ENCODE assay signal across 1 cellular context in the genomic region with DNA sequence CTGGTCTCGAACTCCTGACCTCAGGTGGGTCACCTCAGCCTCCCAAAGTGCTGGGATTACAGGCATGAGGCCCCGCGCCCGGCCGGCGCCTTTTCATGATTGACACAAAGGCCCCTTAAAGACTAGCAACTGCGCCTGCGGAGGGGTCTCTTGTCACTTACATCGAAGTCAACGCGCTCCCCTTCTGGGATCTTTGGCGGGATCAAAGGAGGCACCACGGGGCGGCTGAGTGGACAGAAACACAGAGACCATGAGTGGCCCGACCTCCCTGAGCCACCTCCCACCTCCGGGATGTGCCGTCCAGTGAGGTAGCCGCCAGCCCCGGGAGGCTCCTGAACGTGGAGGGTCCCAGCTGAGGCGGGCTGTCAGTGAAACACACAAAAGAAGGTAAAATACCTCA.
TF ChIP-seq lines count a peak whose summit lies in the region.

No MANE protein-coding gene starts in this region.

TF ChIP-seq in GM23338, 12 proteins besides CTCF, POLR2A, EP300 and RAD21:
- TF ChIP-seq, protein P1, sequence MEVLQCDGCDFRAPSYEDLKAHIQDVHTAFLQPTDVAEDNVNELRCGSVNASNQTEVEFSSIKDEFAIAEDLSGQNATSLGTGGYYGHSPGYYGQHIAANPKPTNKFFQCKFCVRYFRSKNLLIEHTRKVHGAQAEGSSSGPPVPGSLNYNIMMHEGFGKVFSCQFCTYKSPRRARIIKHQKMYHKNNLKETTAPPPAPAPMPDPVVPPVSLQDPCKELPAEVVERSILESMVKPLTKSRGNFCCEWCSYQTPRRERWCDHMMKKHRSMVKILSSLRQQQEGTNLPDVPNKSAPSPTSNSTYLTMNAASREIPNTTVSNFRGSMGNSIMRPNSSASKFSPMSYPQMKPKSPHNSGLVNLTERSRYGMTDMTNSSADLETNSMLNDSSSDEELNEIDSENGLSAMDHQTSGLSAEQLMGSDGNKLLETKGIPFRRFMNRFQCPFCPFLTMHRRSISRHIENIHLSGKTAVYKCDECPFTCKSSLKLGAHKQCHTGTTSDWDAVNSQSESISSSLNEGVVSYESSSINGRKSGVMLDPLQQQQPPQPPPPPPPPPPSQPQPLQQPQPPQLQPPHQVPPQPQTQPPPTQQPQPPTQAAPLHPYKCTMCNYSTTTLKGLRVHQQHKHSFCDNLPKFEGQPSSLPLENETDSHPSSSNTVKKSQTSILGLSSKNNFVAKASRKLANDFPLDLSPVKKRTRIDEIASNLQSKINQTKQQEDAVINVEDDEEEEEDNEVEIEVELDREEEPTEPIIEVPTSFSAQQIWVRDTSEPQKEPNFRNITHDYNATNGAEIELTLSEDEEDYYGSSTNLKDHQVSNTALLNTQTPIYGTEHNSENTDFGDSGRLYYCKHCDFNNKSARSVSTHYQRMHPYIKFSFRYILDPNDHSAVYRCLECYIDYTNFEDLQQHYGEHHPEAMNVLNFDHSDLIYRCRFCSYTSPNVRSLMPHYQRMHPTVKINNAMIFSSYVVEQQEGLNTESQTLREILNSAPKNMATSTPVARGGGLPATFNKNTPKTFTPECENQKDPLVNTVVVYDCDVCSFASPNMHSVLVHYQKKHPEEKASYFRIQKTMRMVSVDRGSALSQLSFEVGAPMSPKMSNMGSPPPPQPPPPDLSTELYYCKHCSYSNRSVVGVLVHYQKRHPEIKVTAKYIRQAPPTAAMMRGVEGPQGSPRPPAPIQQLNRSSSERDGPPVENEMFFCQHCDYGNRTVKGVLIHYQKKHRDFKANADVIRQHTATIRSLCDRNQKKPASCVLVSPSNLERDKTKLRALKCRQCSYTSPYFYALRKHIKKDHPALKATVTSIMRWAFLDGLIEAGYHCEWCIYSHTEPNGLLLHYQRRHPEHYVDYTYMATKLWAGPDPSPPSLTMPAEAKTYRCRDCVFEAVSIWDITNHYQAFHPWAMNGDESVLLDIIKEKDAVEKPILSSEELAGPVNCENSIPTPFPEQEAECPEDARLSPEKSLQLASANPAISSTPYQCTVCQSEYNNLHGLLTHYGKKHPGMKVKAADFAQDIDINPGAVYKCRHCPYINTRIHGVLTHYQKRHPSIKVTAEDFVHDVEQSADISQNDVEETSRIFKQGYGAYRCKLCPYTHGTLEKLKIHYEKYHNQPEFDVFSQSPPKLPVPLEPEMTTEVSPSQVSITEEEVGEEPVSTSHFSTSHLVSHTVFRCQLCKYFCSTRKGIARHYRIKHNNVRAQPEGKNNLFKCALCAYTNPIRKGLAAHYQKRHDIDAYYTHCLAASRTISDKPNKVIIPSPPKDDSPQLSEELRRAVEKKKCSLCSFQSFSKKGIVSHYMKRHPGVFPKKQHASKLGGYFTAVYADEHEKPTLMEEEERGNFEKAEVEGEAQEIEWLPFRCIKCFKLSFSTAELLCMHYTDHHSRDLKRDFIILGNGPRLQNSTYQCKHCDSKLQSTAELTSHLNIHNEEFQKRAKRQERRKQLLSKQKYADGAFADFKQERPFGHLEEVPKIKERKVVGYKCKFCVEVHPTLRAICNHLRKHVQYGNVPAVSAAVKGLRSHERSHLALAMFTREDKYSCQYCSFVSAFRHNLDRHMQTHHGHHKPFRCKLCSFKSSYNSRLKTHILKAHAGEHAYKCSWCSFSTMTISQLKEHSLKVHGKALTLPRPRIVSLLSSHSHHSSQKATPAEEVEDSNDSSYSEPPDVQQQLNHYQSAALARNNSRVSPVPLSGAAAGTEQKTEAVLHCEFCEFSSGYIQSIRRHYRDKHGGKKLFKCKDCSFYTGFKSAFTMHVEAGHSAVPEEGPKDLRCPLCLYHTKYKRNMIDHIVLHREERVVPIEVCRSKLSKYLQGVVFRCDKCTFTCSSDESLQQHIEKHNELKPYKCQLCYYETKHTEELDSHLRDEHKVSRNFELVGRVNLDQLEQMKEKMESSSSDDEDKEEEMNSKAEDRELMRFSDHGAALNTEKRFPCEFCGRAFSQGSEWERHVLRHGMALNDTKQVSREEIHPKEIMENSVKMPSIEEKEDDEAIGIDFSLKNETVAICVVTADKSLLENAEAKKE (CRISPR knock-in tag; IDR thresholded peaks at IDR 0.05): no peak
- TF ChIP-seq, protein P2, sequence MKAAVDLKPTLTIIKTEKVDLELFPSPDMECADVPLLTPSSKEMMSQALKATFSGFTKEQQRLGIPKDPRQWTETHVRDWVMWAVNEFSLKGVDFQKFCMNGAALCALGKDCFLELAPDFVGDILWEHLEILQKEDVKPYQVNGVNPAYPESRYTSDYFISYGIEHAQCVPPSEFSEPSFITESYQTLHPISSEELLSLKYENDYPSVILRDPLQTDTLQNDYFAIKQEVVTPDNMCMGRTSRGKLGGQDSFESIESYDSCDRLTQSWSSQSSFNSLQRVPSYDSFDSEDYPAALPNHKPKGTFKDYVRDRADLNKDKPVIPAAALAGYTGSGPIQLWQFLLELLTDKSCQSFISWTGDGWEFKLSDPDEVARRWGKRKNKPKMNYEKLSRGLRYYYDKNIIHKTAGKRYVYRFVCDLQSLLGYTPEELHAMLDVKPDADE (IDR thresholded peaks at IDR 0.05): no peak
- TF ChIP-seq JUNB (IDR thresholded peaks at IDR 0.05; ENCODE audit: unreplicated experiment) (no peak), ZNF114 (CRISPR knock-in tag; IDR thresholded peaks at IDR 0.05) (no peak), CREB1 (CRISPR knock-in tag; IDR thresholded peaks at IDR 0.05; ENCODE audit: low read depth) (no peak), POLR2AphosphoS5 (IDR thresholded peaks at IDR 0.05; ENCODE audit: low read depth) (no peak), EZH2 (IDR thresholded peaks at IDR 0.05; ENCODE audit: low read depth, unreplicated experiment) (no peak), ZNF331 (CRISPR knock-in tag; IDR thresholded peaks at IDR 0.05; ENCODE audit: low read depth) (no peak), STAT1 (IDR thresholded peaks at IDR 0.05; ENCODE audit: unreplicated experiment) (no peak), EZH2phosphoT487 (IDR thresholded peaks at IDR 0.05; ENCODE audit: unreplicated experiment) (no peak), NANOG (IDR thresholded peaks at IDR 0.05; ENCODE audit: borderline replicate concordance) (no peak)
- TF ChIP-seq, protein P3, sequence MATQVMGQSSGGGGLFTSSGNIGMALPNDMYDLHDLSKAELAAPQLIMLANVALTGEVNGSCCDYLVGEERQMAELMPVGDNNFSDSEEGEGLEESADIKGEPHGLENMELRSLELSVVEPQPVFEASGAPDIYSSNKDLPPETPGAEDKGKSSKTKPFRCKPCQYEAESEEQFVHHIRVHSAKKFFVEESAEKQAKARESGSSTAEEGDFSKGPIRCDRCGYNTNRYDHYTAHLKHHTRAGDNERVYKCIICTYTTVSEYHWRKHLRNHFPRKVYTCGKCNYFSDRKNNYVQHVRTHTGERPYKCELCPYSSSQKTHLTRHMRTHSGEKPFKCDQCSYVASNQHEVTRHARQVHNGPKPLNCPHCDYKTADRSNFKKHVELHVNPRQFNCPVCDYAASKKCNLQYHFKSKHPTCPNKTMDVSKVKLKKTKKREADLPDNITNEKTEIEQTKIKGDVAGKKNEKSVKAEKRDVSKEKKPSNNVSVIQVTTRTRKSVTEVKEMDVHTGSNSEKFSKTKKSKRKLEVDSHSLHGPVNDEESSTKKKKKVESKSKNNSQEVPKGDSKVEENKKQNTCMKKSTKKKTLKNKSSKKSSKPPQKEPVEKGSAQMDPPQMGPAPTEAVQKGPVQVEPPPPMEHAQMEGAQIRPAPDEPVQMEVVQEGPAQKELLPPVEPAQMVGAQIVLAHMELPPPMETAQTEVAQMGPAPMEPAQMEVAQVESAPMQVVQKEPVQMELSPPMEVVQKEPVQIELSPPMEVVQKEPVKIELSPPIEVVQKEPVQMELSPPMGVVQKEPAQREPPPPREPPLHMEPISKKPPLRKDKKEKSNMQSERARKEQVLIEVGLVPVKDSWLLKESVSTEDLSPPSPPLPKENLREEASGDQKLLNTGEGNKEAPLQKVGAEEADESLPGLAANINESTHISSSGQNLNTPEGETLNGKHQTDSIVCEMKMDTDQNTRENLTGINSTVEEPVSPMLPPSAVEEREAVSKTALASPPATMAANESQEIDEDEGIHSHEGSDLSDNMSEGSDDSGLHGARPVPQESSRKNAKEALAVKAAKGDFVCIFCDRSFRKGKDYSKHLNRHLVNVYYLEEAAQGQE (IDR thresholded peaks at IDR 0.05; ENCODE audit: unreplicated experiment): no peak
